20 cellular contexts compared by ENCODE assay signal in the genomic region with DNA sequence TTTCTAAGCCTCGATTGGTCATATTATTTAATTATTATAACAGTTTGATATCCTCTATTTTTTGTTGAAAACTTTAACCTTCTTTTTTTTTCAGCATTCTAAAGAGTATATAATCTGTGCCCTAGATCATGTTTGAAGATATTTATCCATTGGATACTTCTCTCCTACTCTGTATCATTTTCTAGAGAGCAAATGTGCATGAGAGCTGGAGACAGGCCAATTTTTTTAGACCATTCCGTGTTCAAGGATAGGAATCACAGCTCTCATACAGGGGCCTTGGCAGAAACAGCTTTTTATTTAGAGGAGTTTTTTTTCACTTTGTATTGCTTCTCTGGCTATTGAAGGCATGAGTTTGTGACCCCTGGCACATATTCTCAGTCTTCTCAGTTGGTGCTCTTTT.
"Had no signal": no experiment of that assay in that cellular context is flagged by ENCODE, and none has a peak within 500 bp of the region (broad histone marks: within the 10 kb centered on the region; RNA-seq: fewer than 3 reads in every experiment).

No MANE protein-coding gene starts in this region.

- H3K4me3 ChIP-seq: Peyer's patch, SJCRH30 had no signal

- DNase-seq: Kasumi-1; KG1; NCI-H1048; NCI-H1436; NCI-H187; NCI-H2029; NCI-H2081 treated with DMSO at 0.1 percent for 48 hours; NCI-H2227 treated with DMSO at 0.1 percent for 48 hours; NCI-H526 treated with DMSO at 0.1 percent for 48 hours; NCI-H748 treated with DMSO at 0.1 percent for 48 hours; NK-92 treated with Interleukin-12 subunit alpha and Interleukin-12 subunit beta, amount 100 ng/mL, for 24 hours; PC-3; Peyer's patch; SHP77 treated with DMSO at 0.1 percent for 48 hours; SJCRH30; T-helper 1 cell had no signal

- H3K27ac ChIP-seq: HL-60, Peyer's patch, SJCRH30 had no signal

- H3K27me3 ChIP-seq: Peyer's patch, SJCRH30 had no signal

- FAIRE-seq: HTR-8/SVneo had no signal

- ATAC-seq: PC-3, Right ventricle myocardium inferior, SK-N-SH treated with all-trans-retinoic acid at 6 μM for 48 hours had no signal
